ENCODE assay signal across 1 cellular context in genomic region chr4:80196259-80197131, GRCh38.
A peak's percentile ranks its signal among the peaks of the same experiment; 100 is the strongest.
TF ChIP-seq lines count a peak whose summit lies in the region.

No MANE protein-coding gene starts in this region.

TF ChIP-seq in H1, 55 proteins besides CTCF, POLR2A, EP300 and RAD21 (continued from another document):
- TF ChIP-seq HDAC2 (IDR thresholded peaks at IDR 0.05; ENCODE audit: borderline replicate concordance in 1 of 2, low read depth in 2 of 2, low read length in 2 of 2) (no peak), EGR1 (IDR thresholded peaks at IDR 0.05; ENCODE audit: borderline replicate concordance, low read depth, low read length) (0 out of 2 replicates have a peak, but pooled peaks have one; percentile 11), YY1 (IDR thresholded peaks at IDR 0.05; ENCODE audit: low read depth, low read length) (no peak), ATF2 (IDR thresholded peaks at IDR 0.05; ENCODE audit: low read length) (no peak), CEBPB (IDR thresholded peaks at IDR 0.05; ENCODE audit: low read depth, low read length) (no peak), GTF2F1 (IDR thresholded peaks at IDR 0.05; ENCODE audit: borderline replicate concordance, low read depth, low read length) (no peak), TCF12 (IDR thresholded peaks at IDR 0.05; ENCODE audit: low read depth, low read length) (0 out of 2 replicates have a peak, but pooled peaks have one; percentile 59), HDAC6 (IDR thresholded peaks at IDR 0.05; ENCODE audit: low read depth, low read length) (no peak), EZH2 (IDR thresholded peaks at IDR 0.05; ENCODE audit: low read depth, low read length, severe bottlenecking) (peak; percentile 20), KDM4A (IDR thresholded peaks at IDR 0.05; ENCODE audit: low read depth, low read length, severe bottlenecking) (no peak), POLR2AphosphoS5 (IDR thresholded peaks at IDR 0.05; ENCODE audit: low read depth, low read length) (peak; percentile 95), SP1 (IDR thresholded peaks at IDR 0.05; ENCODE audit: low read depth, low read length) (no peak), BACH1 (IDR thresholded peaks at IDR 0.05; ENCODE audit: low read length) (no peak), SRF (IDR thresholded peaks at IDR 0.05; ENCODE audit: low read depth, low read length) (no peak), CHD7 (IDR thresholded peaks at IDR 0.05; ENCODE audit: insufficient replicate concordance, low read length) (no peak), USF2 (IDR thresholded peaks at IDR 0.05; ENCODE audit: low read length) (no peak), JUN (IDR thresholded peaks at IDR 0.05; ENCODE audit: low read depth, low read length) (no peak), RNF2 (IDR thresholded peaks at IDR 0.05; ENCODE audit: borderline replicate concordance, low read depth, low read length, missing control alignments, poor library complexity, severe bottlenecking) (peak; percentile 92), MAX (IDR thresholded peaks at IDR 0.05) (no peak), POU5F1 (IDR thresholded peaks at IDR 0.05; ENCODE audit: low read depth, low read length) (no peak), SP2 (IDR thresholded peaks at IDR 0.05; ENCODE audit: low read length) (no peak), SUZ12 (IDR thresholded peaks at IDR 0.05; ENCODE audit: low read length) (peak; percentile 72), KDM5A (IDR thresholded peaks at IDR 0.05; ENCODE audit: low read length) (no peak), PHF8 (conservative IDR thresholded peaks at IDR 0.05; ENCODE audit: low read depth, low read length) (no peak), BRCA1 (IDR thresholded peaks at IDR 0.05; ENCODE audit: low read depth, low read length) (no peak), CREB1 (IDR thresholded peaks at IDR 0.05) (no peak), CTBP2 (IDR thresholded peaks at IDR 0.05; ENCODE audit: borderline replicate concordance, insufficient read depth, insufficient read length, low read length) (peak; percentile 80), ZNF274 (IDR thresholded peaks at IDR 0.05; ENCODE audit: borderline replicate concordance, extremely low read depth, low read length) (no peak), RBBP5 (IDR thresholded peaks at IDR 0.05; ENCODE audit: borderline replicate concordance, low read depth, low read length) (no peak)
